ENCODE assay signal across 8 cellular contexts in genomic region chr7:94657771-94658693, GRCh38. TPM values are rescaled to one million over a fixed set of nuclear protein-coding genes. Genes with fewer than 3 reads are reported as not detected.
DNase-seq lines count a peak whose midpoint lies in the region; ATAC-seq and TF ChIP-seq lines count a peak whose summit lies in the region.

No MANE protein-coding gene starts in this region.

- no peak for TF ChIP-seq CTCF in GM13977 (IDR thresholded peaks at IDR 0.05; ENCODE audit: extremely low read depth, insufficient read depth, missing control alignments)
- no peak for TF ChIP-seq CTCF in vagina (IDR thresholded peaks at IDR 0.05)

- peak overlapping the region; percentile 80 for H3K27ac Mint-ChIP-seq in T-helper 17 cell

- H3K4me1 Mint-ChIP-seq in T-helper 17 cell: peaks cover 14% of the 10 kb centered on the region

- H3K36me3 ChIP-seq in rectal smooth muscle tissue (ENCODE audit: control insufficient read depth, insufficient read depth, low read length) (no peaks in the 10 kb centered on the region), vagina (no peaks in the 10 kb centered on the region)

- peak overlapping the region; percentile 45 for H3K27ac ChIP-seq in rectal smooth muscle tissue (ENCODE audit: low read depth, low read length)
- H3K27ac ChIP-seq in vagina: peak overlapping the region; percentile 88

- H3K4me3 Mint-ChIP-seq in T-helper 17 cell: peak overlapping the region; percentile 79

- H3K27me3 ChIP-seq in rectal smooth muscle tissue (ENCODE audit: control insufficient read depth, insufficient read depth, low read length) (peaks cover 3% of the 10 kb centered on the region), vagina (no peaks in the 10 kb centered on the region)

- peaks cover 11% of the 10 kb centered on the region for H3K27me3 Mint-ChIP-seq in T-helper 17 cell

- intact Hi-C loops in left ventricle myocardium superior (cut with micrococcal nuclease): no loop called here
- intact Hi-C loops in vagina (cut with DNase I): no loop called here

- TF ChIP-seq POLR2A in vagina (IDR thresholded peaks at IDR 0.05): no peak

- in situ Hi-C loops in GM13977 (cut with MboI; ENCODE audit: low pct_unique_long_range_greater_than_20kb, low sequenced_read_pairs, unreplicated experiment): no loop called here

- peaks cover 4% of the 10 kb centered on the region for H3K4me1 ChIP-seq in rectal smooth muscle tissue (ENCODE audit: control insufficient read depth, insufficient read depth, low read length)
- H3K4me1 ChIP-seq in vagina: peaks cover 18% of the 10 kb centered on the region

- H3K4me3 ChIP-seq in rectal smooth muscle tissue (ENCODE audit: low read length) (peak overlapping the region; percentile 43), vagina (peak overlapping the region; percentile 60 to 61)

- DNase-seq in GM13977 (ENCODE audit: low spot score) (peak; percentile 84), NCI-H187 (lab: John Stamatoyannopoulos, UW) (peak; percentile 91 to 96), T-helper 17 cell (peak; percentile 87 to 95 (median 91)), amygdala (lab: John Stamatoyannopoulos, UW) (peak in 55 of 56 donors; percentile 28 to 97 (median 84)), left ventricle myocardium superior (peak; percentile 95), vagina (ENCODE audit: extremely low spot score in 2 of 2) (no peak)

- no peaks in the 10 kb centered on the region for H3K36me3 Mint-ChIP-seq in T-helper 17 cell (ENCODE audit: low read depth)

- H3K9me3 ChIP-seq in T-helper 17 cell (ENCODE audit: control insufficient read depth, low read length, poor library complexity, severe bottlenecking) (no peaks in the 10 kb centered on the region), vagina (no peaks in the 10 kb centered on the region)

- peak; percentile 75 for ATAC-seq in HG02938 (IDR thresholded peaks at IDR 0.05; ENCODE audit: unreplicated experiment)
- ATAC-seq in T-helper 17 cell: peak; percentile 82
- peak; percentile 90 for ATAC-seq in left ventricle myocardium superior

- H3K9ac ChIP-seq in rectal smooth muscle tissue (ENCODE audit: low read length): no peak overlapping the region

RNA-seq across cellular contexts. Expression of gene SGCE, which starts 2.1 kb away (rescaled TPM):
- total RNA-seq in T-helper 17 cell (under 1 TPM in 1 of 2 donors, not detected in 1; 0.65 TPM), left ventricle myocardium superior (17.4 TPM), vagina (84.0 TPM)

Comparison
In these comparisons a context has a peak if more than half of its experiments do, and no peak if none do; other contexts are left out.
1. DNase-seq: peak in GM13977 (single experiment), NCI-H187 (2 of 2), T-helper 17 cell (3 of 3), amygdala (55 of 56) and left ventricle myocardium superior (single experiment); none in vagina (0 of 2).
2. RNA of gene SGCE, which starts 2.1 kb away (total RNA-seq): 84.0 TPM in vagina (single experiment) and 17.4 TPM in left ventricle myocardium superior (single experiment); 0.65 TPM in T-helper 17 cell; every median in the first group is over 10 times any median in the second.
3. Peak in every context shown above with its lines, with median percentiles within 50 percentile points of each other: ATAC-seq.